Comparison of ENCODE assay signal across 17 cellular contexts in the genomic region with DNA sequence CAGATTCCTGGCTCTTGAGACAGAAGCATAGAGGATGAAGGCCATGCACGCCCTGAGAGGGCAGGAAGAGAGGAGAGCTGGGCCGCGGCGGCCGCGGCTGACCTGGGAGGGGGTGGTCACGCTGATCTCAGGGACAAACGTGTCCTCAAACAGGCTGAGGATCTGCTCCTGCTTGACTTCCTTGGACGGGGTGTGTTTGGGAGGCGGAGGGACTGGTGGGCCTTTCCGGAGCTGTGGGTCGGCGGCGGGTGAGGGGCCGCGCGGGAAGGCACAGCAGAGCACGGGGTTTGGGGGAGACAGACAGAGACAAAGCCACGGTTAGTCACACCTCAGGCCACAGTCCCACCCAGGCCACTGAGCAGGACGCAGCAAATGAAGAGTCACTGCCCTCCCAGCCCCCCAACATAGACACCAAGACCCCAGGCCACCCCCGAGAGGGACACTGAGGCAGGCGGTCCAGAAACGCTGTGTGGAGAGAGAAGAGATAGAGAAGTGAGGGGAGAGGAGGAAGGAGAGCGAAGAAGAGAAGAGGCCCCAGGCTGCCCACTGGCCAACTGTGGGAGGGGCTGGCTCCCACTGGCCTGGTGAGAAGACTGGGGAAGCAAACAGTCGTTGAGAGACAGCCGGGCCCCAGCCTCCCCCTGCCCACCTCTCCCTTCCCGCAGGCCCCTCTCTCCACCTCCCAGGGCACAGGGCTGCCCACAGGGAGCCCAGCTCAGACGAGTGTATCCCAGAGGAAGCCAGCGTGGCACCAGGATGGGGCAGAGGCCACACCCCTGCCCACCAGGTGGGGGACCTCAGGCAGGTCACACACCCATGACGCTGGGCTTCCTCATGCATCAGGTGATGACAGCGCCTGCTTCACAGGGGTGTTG. TPM values are rescaled to one million over a fixed set of nuclear protein-coding genes. Genes with fewer than 3 reads are reported as not detected.
DNase-seq lines count a peak whose midpoint lies in the region; ATAC-seq and TF ChIP-seq lines count a peak whose summit lies in the region.
"Had no signal": no experiment of that assay in that cellular context is flagged by ENCODE, and none has a peak within 500 bp of the region (broad histone marks: within the 10 kb centered on the region; RNA-seq: fewer than 3 reads in every experiment).

No MANE protein-coding gene starts in this region.

- no peak for TF ChIP-seq CTCF in IMR-90 (conservative IDR thresholded peaks at IDR 0.05; ENCODE audit: low read depth, low read length)
- no peak for TF ChIP-seq CTCF in nephron (IDR thresholded peaks at IDR 0.05; ENCODE audit: unreplicated experiment in 3 of 3)
- no peak for TF ChIP-seq CTCF in psoas muscle (IDR thresholded peaks at IDR 0.05)

- no peak overlapping the region for H3K4ac ChIP-seq in IMR-90 (ENCODE audit: low read depth, low read length)

- H4K8ac ChIP-seq in IMR-90 (ENCODE audit: low read depth in 2 of 2, low read length in 2 of 2), result no peak overlapping the region

- H2BK15ac ChIP-seq in IMR-90 (ENCODE audit: low read depth, low read length), result no peak overlapping the region

- no peak overlapping the region for H3K18ac ChIP-seq in IMR-90 (ENCODE audit: low read depth, low read length)

- H3K27me3 Mint-ChIP-seq in activated naive CD4-positive, alpha-beta T cell treated with anti-CD3 and anti-CD28 coated beads, Interleukin-2, amount 10 ng/mL, durations not matched to agents 7 days and 5 days, result no peaks in the 10 kb centered on the region
- H3K27me3 Mint-ChIP-seq in nephron (ENCODE audit: low read depth), result no peaks in the 10 kb centered on the region

- no peak for TF ChIP-seq RAD21 in IMR-90 (IDR thresholded peaks at IDR 0.05; ENCODE audit: low read length)

- no peaks in the 10 kb centered on the region for H3K9me1 ChIP-seq in IMR-90 (ENCODE audit: insufficient read depth, low read length)

- no peaks in the 10 kb centered on the region for H3K9me3 ChIP-seq in IMR-90 (ENCODE audit: control insufficient read depth, insufficient read depth, low read length)
- no peaks in the 10 kb centered on the region for H3K9me3 ChIP-seq in psoas muscle
- H3K9me3 ChIP-seq: HAP-1, MG63 had no signal

- H2BK120ac ChIP-seq in IMR-90 (ENCODE audit: low read depth, low read length), result no peak overlapping the region

- H2BK5ac ChIP-seq in IMR-90 (ENCODE audit: low read depth, low read length, poor library complexity, severe bottlenecking), result no peak overlapping the region

- DNase-seq in activated naive CD4-positive, alpha-beta T cell treated with anti-CD3 and anti-CD28 coated beads, Interleukin-2, amount 10 ng/mL, durations not matched to agents 7 days and 5 days, result no peak
- no peak for DNase-seq in activated naive CD4-positive, alpha-beta T cell treated with Interleukin-2 at 50 U/mL for 16 hours
- DNase-seq in IMR-90 (no peak), psoas muscle (peak; percentile 12 to 48), DMS79 treated with DMSO at 0.1 percent for 48 hours (lab: John Stamatoyannopoulos, UW) (no peak), GM03348 (ENCODE audit: low spot score) (no peak), OCI-M2 (lab: John Stamatoyannopoulos, UW; ENCODE audit: unreplicated experiment) (no peak)
- DNase-seq: 8988T, MG63, NCI-H1048, NCI-H1436 treated with DMSO at 0.1 percent for 48 hours, NCI-H2029, NCI-H345, NCI-H524 treated with DMSO at 0.1 percent for 48 hours had no signal

- H3K9me3 Mint-ChIP-seq in activated naive CD4-positive, alpha-beta T cell treated with anti-CD3 and anti-CD28 coated beads, Interleukin-2, amount 10 ng/mL, durations not matched to agents 7 days and 5 days, result no peaks in the 10 kb centered on the region
- H3K9me3 Mint-ChIP-seq in nephron, result no peaks in the 10 kb centered on the region

- H3K27me3 ChIP-seq in IMR-90 (ENCODE audit: control insufficient read depth, insufficient read depth, low read length) (no peaks in the 10 kb centered on the region), psoas muscle (ENCODE audit: insufficient read depth in 3 of 3, low read length in 2 of 3) (no peaks in the 10 kb centered on the region)
- H3K27me3 ChIP-seq: MG63 had no signal

- H3K36me3 ChIP-seq in IMR-90 (ENCODE audit: control insufficient read depth, insufficient read depth, low read length) (peaks cover 27% of the 10 kb centered on the region), psoas muscle (ENCODE audit: insufficient read depth in 1 of 2, low read depth in 1 of 2) (peaks cover 5 to 69% of the 10 kb centered on the region in 2 donors)
- H3K36me3 ChIP-seq: HAP-1 had no signal

- no peak for TF ChIP-seq POLR2A in IMR-90 (IDR thresholded peaks at IDR 0.05; ENCODE audit: low read depth, low read length)

- intact Hi-C loops in IMR-90 (cut with micrococcal nuclease), result loop anchor here (10.0 kb wide), 2 partner anchors 173 to 403 kb away; partner anchors contain the start of gene GYPC
- intact Hi-C loops in psoas muscle (cut with DNase I), result no loop called here

- H3K4me1 Mint-ChIP-seq in activated naive CD4-positive, alpha-beta T cell treated with anti-CD3 and anti-CD28 coated beads, Interleukin-2, amount 10 ng/mL, durations not matched to agents 7 days and 5 days, result no peaks in the 10 kb centered on the region
- H3K4me1 Mint-ChIP-seq in nephron, result peaks cover 27% of the 10 kb centered on the region

- in situ Hi-C loops in IMR-90 (cut with MboI; ENCODE audit: low sequenced_read_pairs), result no loop called here

- no peak overlapping the region for H2AK5ac ChIP-seq in IMR-90 (ENCODE audit: low read depth, low read length)

- dilution Hi-C loops in IMR-90 (cut with HindIII; ENCODE audit: low sequenced_read_pairs, unreplicated experiment), result no loop called here

- CTCF ChIA-PET in activated naive CD4-positive, alpha-beta T cell treated with anti-CD3 and anti-CD28 coated beads, Interleukin-2, amount 10 ng/mL, durations not matched to agents 7 days and 5 days (lab: Charles Lee), result no interaction called here
- CTCF ChIA-PET in IMR-90 (lab: Yijun Ruan, JAX), result interaction anchor here (1.4 kb wide), 1 partner anchor 10 kb away, joined by 4 read pairs; no protein-coding TSS in a partner anchor

- no peak overlapping the region for H3K4me2 ChIP-seq in IMR-90 (ENCODE audit: low read depth, low read length)

- no peak overlapping the region for H3K9ac ChIP-seq in IMR-90 (ENCODE audit: low read depth, low read length)

- no peak overlapping the region for H3K14ac ChIP-seq in IMR-90 (replicated peaks; ENCODE audit: low read depth, low read length)

- peaks cover 25% of the 10 kb centered on the region for H3K36me3 Mint-ChIP-seq in activated naive CD4-positive, alpha-beta T cell treated with anti-CD3 and anti-CD28 coated beads, Interleukin-2, amount 10 ng/mL, durations not matched to agents 7 days and 5 days
- H3K36me3 Mint-ChIP-seq in nephron (ENCODE audit: low read depth), result peaks cover 14% of the 10 kb centered on the region
- H3K36me3 Mint-ChIP-seq: CD14-positive monocyte had no signal

- POLR2A ChIA-PET in IMR-90 (lab: Charles Lee; ENCODE audit: unreplicated experiment), result no interaction called here

- peak overlapping the region; percentile 61 for H2AK9ac ChIP-seq in IMR-90 (replicated peaks; ENCODE audit: low read depth, low read length, poor library complexity)

- H3K4me3 Mint-ChIP-seq in activated naive CD4-positive, alpha-beta T cell treated with anti-CD3 and anti-CD28 coated beads, Interleukin-2, amount 10 ng/mL, durations not matched to agents 7 days and 5 days, result no peak overlapping the region
- no peak overlapping the region for H3K4me3 Mint-ChIP-seq in nephron
- H3K4me3 Mint-ChIP-seq: CD14-positive monocyte had no signal

- no peak overlapping the region for H4K91ac ChIP-seq in IMR-90 (ENCODE audit: insufficient read depth, low read depth, low read length)

- peak overlapping the region; percentile 51 for H2AFZ ChIP-seq in IMR-90 (replicated peaks; ENCODE audit: low read length, poor library complexity)

- no peaks in the 10 kb centered on the region for H3K79me1 ChIP-seq in IMR-90 (ENCODE audit: low read depth in 1 of 2, low read length in 2 of 2)

- no peak overlapping the region for H4K5ac ChIP-seq in IMR-90 (ENCODE audit: low read depth, low read length)

- no peaks in the 10 kb centered on the region; the same call in 1 of the 2 replicates for H4K20me1 ChIP-seq in IMR-90 (ENCODE audit: insufficient read depth, low read length)

- ATAC-seq in IMR-90 (ENCODE audit: low read depth) (no peak), psoas muscle (no peak)

- peak overlapping the region; percentile 37 for H3K27ac Mint-ChIP-seq in activated naive CD4-positive, alpha-beta T cell treated with anti-CD3 and anti-CD28 coated beads, Interleukin-2, amount 10 ng/mL, durations not matched to agents 7 days and 5 days
- H3K27ac Mint-ChIP-seq in nephron, result peak overlapping the region in 2 of 3 experiments; percentile 2 to 14

- BruUV-seq in IMR-90 (replicated peaks; lab: Mats Ljungman, UMichigan), result no TSS peak

- H3K4me1 ChIP-seq in IMR-90 (ENCODE audit: control insufficient read depth, insufficient read depth, low read length) (no peaks in the 10 kb centered on the region), psoas muscle (peaks cover 57% of the 10 kb centered on the region)
- H3K4me1 ChIP-seq: HAP-1 had no signal

- no peak overlapping the region for H3K4me3 ChIP-seq in IMR-90 (ENCODE audit: insufficient read depth, low read depth, low read length)
- no peak overlapping the region for H3K4me3 ChIP-seq in psoas muscle
- H3K4me3 ChIP-seq: HAP-1, MG63 had no signal

- WGBS in IMR-90 (ENCODE audit: extremely low coverage in 2 of 2, insufficient read length in 1 of 2), 2 experiments, result 96% methylated on average over 8 of the region's 31 CpGs; no CpG with 5 or more reads in 1 of the 2 experiments
- WGBS in psoas muscle, 3 donors, result 83 to 90% (median 86%) methylated on average over 30 to 31 of the region's 31 CpGs

- H2BK20ac ChIP-seq in IMR-90 (ENCODE audit: low read depth, low read length), result no peak overlapping the region

- H3K56ac ChIP-seq in IMR-90 (ENCODE audit: extremely low read depth, insufficient read depth, low read length), result no peak overlapping the region

- H3K27ac ChIP-seq in IMR-90 (ENCODE audit: insufficient read depth, low read length) (no peak overlapping the region), psoas muscle (peak overlapping the region; percentile 39)

- no peak overlapping the region for H3K23ac ChIP-seq in IMR-90 (ENCODE audit: low read depth, low read length)

RNA-seq across cellular contexts. Expression of gene BIN1, which starts 49.3 kb away (rescaled TPM):
- total RNA-seq in IMR-90 (2012; rRNA removed) (18.1 and 19.7 TPM in 2 replicates), psoas muscle (1,000 to 10,000 TPM; 1,036 to 1,643 (median 1,260) TPM)
- polyA plus RNA-seq in IMR-90 (2012; rRNA removed) (25.7 and 26.4 TPM in 2 replicates), psoas muscle (1,000 to 10,000 TPM in 2 of 3 donors, 100 to 1,000 TPM in 1; 615 to 1,667 (median 1,547) TPM)
- 18.6 and 33.9 TPM in 2 replicates for polyA plus RNA-seq in IMR-90 (2012; cell fraction: cytosol; rRNA removed)
- polyA plus RNA-seq in IMR-90 (2012; cell fraction: nucleus; rRNA removed; ENCODE audit: low replicate concordance), result 48.9 and 50.9 TPM in 2 replicates

Comparison
In these comparisons a context has a peak if more than half of its experiments do, and no peak if none do; other contexts are left out.
1. DNase-seq: peak in psoas muscle (2 of 2); none in activated naive CD4-positive, alpha-beta T cell treated with anti-CD3 and anti-CD28 coated beads, Interleukin-2, amount 10 ng/mL, durations not matched to agents 7 days and 5 days (single experiment), activated naive CD4-positive, alpha-beta T cell treated with Interleukin-2 at 50 U/mL for 16 hours (single experiment), IMR-90 (single experiment), DMS79 treated with DMSO at 0.1 percent for 48 hours (single experiment), GM03348 (single experiment) and OCI-M2 (single experiment).
2. RNA of gene BIN1, which starts 49.3 kb away (total RNA-seq): 1,036 to 1,643 TPM in psoas muscle; 18.1 to 19.7 TPM in IMR-90; every median in the first group is over 10 times any median in the second.